ENCODE assay signal across 9 cellular contexts in genomic region chr9:124450241-124450924, GRCh38. TPM values are rescaled to one million over a fixed set of nuclear protein-coding genes. Genes with fewer than 3 reads are reported as not detected.
DNase-seq lines count a peak whose midpoint lies in the region; ATAC-seq and TF ChIP-seq lines count a peak whose summit lies in the region.
"Had no signal": no experiment of that assay in that cellular context is flagged by ENCODE, and none has a peak within 500 bp of the region (broad histone marks: within the 10 kb centered on the region; RNA-seq: fewer than 3 reads in every experiment).

ADGRD2 (plus strand) TSS chr9:124450451; CDS start chr9:124451667, 1,216 bp downstream.

- no peak within 1 kb of the TSS for H3K27ac ChIP-seq in psoas muscle

- H3K9me3 ChIP-seq in psoas muscle, result no peaks in the 10 kb centered on the region

- 2 to 5% (median 4%) methylated on average over 34 to 41 of the region's 41 CpGs for WGBS in psoas muscle, 3 donors

- TF ChIP-seq CTCF in fibroblast of mammary gland (conservative IDR thresholded peaks at IDR 0.05; ENCODE audit: control insufficient read depth, insufficient read depth, low read depth, low read length) (no peak), psoas muscle (IDR thresholded peaks at IDR 0.05) (no peak)

- H3K4me3 ChIP-seq in fibroblast of mammary gland (ENCODE audit: control insufficient read depth, low read depth, low read length) (peak within 1 kb of the TSS; percentile 9), psoas muscle (no peak within 1 kb of the TSS)

- no peaks in the 10 kb centered on the region for H3K36me3 ChIP-seq in psoas muscle (ENCODE audit: insufficient read depth in 1 of 2, low read depth in 1 of 2)

- DNase-seq in NCI-H2029 (lab: John Stamatoyannopoulos, UW) (peak; percentile 63), NCI-H2029 treated with DMSO at 0.1 percent for 48 hours (lab: John Stamatoyannopoulos, UW) (no peak), NCI-H748 treated with DMSO at 0.1 percent for 48 hours (lab: John Stamatoyannopoulos, UW) (peak; percentile 7), fibroblast of mammary gland (ENCODE audit: low read depth) (peak; percentile 18), retina (peak; percentile 58), NOMO-1 treated with DMSO at 0.1 percent for 48 hours (lab: John Stamatoyannopoulos, UW; ENCODE audit: unreplicated experiment) (no peak), psoas muscle (no peak)

- H3K4me1 ChIP-seq in psoas muscle, result no peaks in the 10 kb centered on the region

- intact Hi-C loops in psoas muscle (cut with DNase I), result no loop called here

- ATAC-seq in HG02981 (IDR thresholded peaks at IDR 0.05; ENCODE audit: unreplicated experiment) (no peak), psoas muscle (no peak)

- H3K27me3 ChIP-seq in psoas muscle (ENCODE audit: insufficient read depth in 3 of 3, low read length in 2 of 3), result peaks cover 0 to 58% (median 24%) of the 10 kb centered on the region in 3 donors

RNA-seq across cellular contexts. Expression of gene ADGRD2, which starts in this region (rescaled TPM):
- not detected for total RNA-seq in psoas muscle
- not detected for polyA plus RNA-seq in psoas muscle
- total RNA-seq: NCI-H460 had no signal

Comparison
In these comparisons a context has a peak if more than half of its experiments do, and no peak if none do; other contexts are left out.
1. DNase-seq: peak in NCI-H2029 (single experiment), NCI-H748 treated with DMSO at 0.1 percent for 48 hours (single experiment), fibroblast of mammary gland (single experiment) and retina (single experiment); none in NCI-H2029 treated with DMSO at 0.1 percent for 48 hours (single experiment), NOMO-1 treated with DMSO at 0.1 percent for 48 hours (single experiment) and psoas muscle (0 of 2).